Comparison of ENCODE assay signal across 25 cellular contexts in the genomic region with DNA sequence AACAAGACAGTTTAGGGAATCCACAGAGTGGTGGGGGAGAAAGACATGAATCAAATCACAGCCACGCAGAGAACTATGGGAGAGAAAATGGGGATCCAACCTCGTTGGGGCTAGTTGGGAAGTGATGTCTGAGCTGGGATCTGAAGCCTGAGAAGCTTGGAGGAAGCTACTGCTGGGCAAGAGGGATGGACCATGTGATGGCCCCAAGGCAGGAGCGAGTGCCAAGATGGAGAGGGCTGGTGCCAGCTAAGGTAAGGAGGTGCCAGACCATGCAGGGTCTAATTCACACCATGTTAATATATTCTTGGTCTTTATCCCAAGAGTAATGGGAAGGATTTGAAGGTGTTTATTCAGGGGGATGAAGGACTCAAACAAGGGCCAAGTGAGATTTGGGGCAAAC. TPM values are rescaled to one million over a fixed set of nuclear protein-coding genes. Genes with fewer than 3 reads are reported as not detected.
"Had no signal": no experiment of that assay in that cellular context is flagged by ENCODE, and none has a peak within 500 bp of the region (broad histone marks: within the 10 kb centered on the region; RNA-seq: fewer than 3 reads in every experiment).

No MANE protein-coding gene starts in this region.

- H3K36me3 ChIP-seq: ovary, upper lobe of right lung had no signal

- ATAC-seq: mucosa of descending colon; naive thymus-derived CD4-positive, alpha-beta T cell; right lobe of liver; stimulated activated naive B cell treated with anti-CD40 and anti-IgM and Interleukin-4, amounts not matched to agents 10 μg/mL and 1 μg/mL and 100 μg/mL, for 72 hours; stimulated activated naive CD8-positive, alpha-beta T cell treated with anti-CD3 and anti-CD28 coated beads, Interleukin-15, Interleukin-2, amounts not matched to agents 100 U/mL and 50 U/mL, for 24 hours; upper lobe of right lung had no signal

- H3K36me3 Mint-ChIP-seq: naive thymus-derived CD4-positive, alpha-beta T cell; natural killer cell treated with Interleukin-12 subunit alpha and Interleukin-12 subunit beta and Interleukin-15 and Interleukin-18, amount 100 ng/mL, for 72 hours; stimulated activated naive B cell treated with anti-CD40 and anti-IgM and Interleukin-4, amounts not matched to agents 10 μg/mL and 1 μg/mL and 100 μg/mL, for 72 hours had no signal

- H3K9me3 ChIP-seq: left ventricle myocardium inferior, mucosa of descending colon, ovary, right atrium auricular region, right lobe of liver, stomach, thoracic aorta, tibial artery, upper lobe of right lung had no signal

- H3K4me3 Mint-ChIP-seq: memory B cell; naive thymus-derived CD4-positive, alpha-beta T cell; natural killer cell treated with Interleukin-12 subunit alpha and Interleukin-12 subunit beta and Interleukin-15 and Interleukin-18, amount 100 ng/mL, for 72 hours; stimulated activated naive B cell treated with anti-CD40 and anti-IgM and Interleukin-4, amounts not matched to agents 10 μg/mL and 1 μg/mL and 100 μg/mL, for 72 hours had no signal

- DNase-seq: islet precursor cell; left ventricle myocardium inferior; midbrain; mucosa of descending colon; naive thymus-derived CD4-positive, alpha-beta T cell; right lobe of liver; stimulated activated CD4-positive, alpha-beta T cell treated with anti-CD3 and anti-CD28 coated beads, Interleukin-1b, Interleukin-23, amount 100 ng/mL, for 48 hours; stimulated activated CD4-positive, alpha-beta T cell treated with anti-CD3 and anti-CD28 coated beads, Interleukin-2, amount 100 ng/mL, for 48 hours; stimulated activated CD4-positive, alpha-beta T cell treated with anti-CD3 and anti-CD28 coated beads, Interleukin-4, amount 100 ng/mL, for 4 hours; stimulated activated CD8-positive, alpha-beta memory T cell treated with anti-CD3 and anti-CD28 coated beads, Interleukin-4, amount 100 ng/mL, for 48 hours; stimulated activated naive B cell treated with anti-CD40 and anti-IgM and Interleukin-4, amounts not matched to agents 10 μg/mL and 1 μg/mL and 100 μg/mL, for 72 hours; stimulated activated naive CD8-positive, alpha-beta T cell treated with anti-CD3 and anti-CD28 coated beads, Interleukin-15, Interleukin-2, amounts not matched to agents 100 U/mL and 50 U/mL, for 24 hours; stomach; tibial artery; trophoblast cell; upper lobe of right lung had no signal

- H3K27ac ChIP-seq: left ventricle myocardium inferior, ovary, right atrium auricular region, thoracic aorta, tibial artery, upper lobe of right lung had no signal

- H3K27me3 ChIP-seq: ovary, right atrium auricular region, right lobe of liver, stomach, tibial artery, upper lobe of right lung had no signal

- H3K27ac Mint-ChIP-seq: memory B cell; natural killer cell treated with Interleukin-12 subunit alpha and Interleukin-12 subunit beta and Interleukin-15 and Interleukin-18, amount 100 ng/mL, for 72 hours; progenitor cell of endocrine pancreas; stimulated activated naive B cell treated with anti-CD40 and anti-IgM and Interleukin-4, amounts not matched to agents 10 μg/mL and 1 μg/mL and 100 μg/mL, for 72 hours had no signal

- H3K4me3 ChIP-seq: left ventricle myocardium inferior, lung, mucosa of descending colon, ovary, right atrium auricular region, right lobe of liver, smooth muscle cell, stomach, thoracic aorta, tibial artery, upper lobe of right lung had no signal

- H3K4me1 Mint-ChIP-seq: memory B cell; stimulated activated naive B cell treated with anti-CD40 and anti-IgM and Interleukin-4, amounts not matched to agents 10 μg/mL and 1 μg/mL and 100 μg/mL, for 72 hours had no signal

- H3K4me1 ChIP-seq: right atrium auricular region had no signal

- H3K9me3 Mint-ChIP-seq: memory B cell; naive thymus-derived CD4-positive, alpha-beta T cell; natural killer cell treated with Interleukin-12 subunit alpha and Interleukin-12 subunit beta and Interleukin-15 and Interleukin-18, amount 100 ng/mL, for 72 hours; stimulated activated naive B cell treated with anti-CD40 and anti-IgM and Interleukin-4, amounts not matched to agents 10 μg/mL and 1 μg/mL and 100 μg/mL, for 72 hours had no signal

- H3K27me3 Mint-ChIP-seq: progenitor cell of endocrine pancreas had no signal

- H3K4me2 ChIP-seq: smooth muscle cell had no signal

RNA-seq across cellular contexts. Expression of a gene that starts 18.2 kb away (rescaled TPM):
- polyA plus RNA-seq: neural cell had no signal

RNA-seq across cellular contexts. Expression of a gene that starts 41.2 kb away (rescaled TPM):
- total RNA-seq: natural killer cell treated with Interleukin-12 subunit alpha and Interleukin-12 subunit beta and Interleukin-15 and Interleukin-18, amount 100 ng/mL, for 72 hours had no signal
